1 cellular context compared by ENCODE assay signal in genomic region chr20:17653835-17654648, GRCh38.
TF ChIP-seq lines count a peak whose summit lies in the region.

No MANE protein-coding gene starts in this region.

TF ChIP-seq in IMR-90, 13 proteins besides CTCF, POLR2A, EP300 and RAD21 (continued from another document):
- TF ChIP-seq RCOR1 (IDR thresholded peaks at IDR 0.05; ENCODE audit: insufficient replicate concordance, low read length) = no peak
- TF ChIP-seq SMC3 (IDR thresholded peaks at IDR 0.05; ENCODE audit: low read depth, low read length) = no peak
